Comparison of ENCODE assay signal across 29 cellular contexts in genomic region chr12:129672110-129672509, GRCh38.
DNase-seq lines count a peak whose midpoint lies in the region; FAIRE-seq and TF ChIP-seq lines count a peak whose summit lies in the region.
"Had no signal": no experiment of that assay in that cellular context is flagged by ENCODE, and none has a peak within 500 bp of the region (broad histone marks: within the 10 kb centered on the region; RNA-seq: fewer than 3 reads in every experiment).

No MANE protein-coding gene starts in this region.

- no peak for TF ChIP-seq CTCF in esophagus muscularis mucosa (IDR thresholded peaks at IDR 0.05)

- no peak for TF ChIP-seq EP300 in esophagus muscularis mucosa (IDR thresholded peaks at IDR 0.05)

- DNase-seq in esophagus muscularis mucosa (ENCODE audit: extremely low spot score) (peak; percentile 90), GM12891 (ENCODE audit: insufficient read length, low spot score) (no peak)
- DNase-seq: 8988T; ACHN; AML-193; BE2C; C1 segment of cervical spinal cord; Caco-2; Calu3; CD4-positive, alpha-beta memory T cell; CD4-positive, alpha-beta T cell; CD4-positive, CD25-positive, alpha-beta regulatory T cell; CD8-positive, alpha-beta memory T cell; CD8-positive, alpha-beta T cell; COR-L47; DMS 273 treated with DMSO at 0.1 percent for 48 hours; DMS153; DMS53; DMS79; DMS79 treated with DMSO at 0.1 percent for 48 hours; DND-41; EL had no signal

- TF ChIP-seq POLR2A in esophagus muscularis mucosa (IDR thresholded peaks at IDR 0.05; ENCODE audit: low read depth) = no peak
- TF ChIP-seq POLR2A in GM12891 (IDR thresholded peaks at IDR 0.05; ENCODE audit: low read depth, low read length) = no peak

- H3K27me3 ChIP-seq in esophagus muscularis mucosa = peaks cover 0 to 5% (median 0%) of the 10 kb centered on the region in 4 donors
- H3K27me3 ChIP-seq: BE2C; BLaER1; BLaER1 treated with 17β-estradiol and CSF1 and Interleukin-3, amounts not matched to agents 10 nM and 100 nM had no signal

- H3K4me1 ChIP-seq in esophagus muscularis mucosa = no peaks in the 10 kb centered on the region
- H3K4me1 ChIP-seq: A549; BE2C; BLaER1; BLaER1 treated with 17β-estradiol and CSF1 and Interleukin-3, amounts not matched to agents 10 nM and 100 nM; Caco-2 had no signal

- H3K27ac ChIP-seq in esophagus muscularis mucosa (replicated peaks in 1 of 4) = no peak overlapping the region
- H3K27ac ChIP-seq: 22Rv1; A549; BLaER1; BLaER1 treated with 17β-estradiol and CSF1 and Interleukin-3, amounts not matched to agents 10 nM and 100 nM; C4-2B had no signal

- FAIRE-seq in GM12891 (lab: Jason Lieb, UNC) = no peak
- FAIRE-seq: A204.1, A549, D721Med had no signal

- no peak overlapping the region for H3K4me3 ChIP-seq in esophagus muscularis mucosa
- H3K4me3 ChIP-seq: A549; BLaER1; BLaER1 treated with 17β-estradiol and CSF1 and Interleukin-3, amounts not matched to agents 10 nM and 100 nM had no signal

- no peaks in the 10 kb centered on the region for H3K9me3 ChIP-seq in esophagus muscularis mucosa
- H3K9me3 ChIP-seq: A549, BE2C, BLaER1 had no signal

- H3K36me3 ChIP-seq in esophagus muscularis mucosa = no peaks in the 10 kb centered on the region
- H3K36me3 ChIP-seq: BE2C; BLaER1; BLaER1 treated with 17β-estradiol and CSF1 and Interleukin-3, amounts not matched to agents 10 nM and 100 nM had no signal

- WGBS in esophagus muscularis mucosa = 67% methylated on average over 8 of the region's 8 CpGs

- intact Hi-C loops in esophagus muscularis mucosa (cut with DNase I) = no loop called here

TF ChIP-seq in GM12891, 5 proteins besides CTCF, POLR2A, EP300 and RAD21:
- TF ChIP-seq PAX5 (IDR thresholded peaks at IDR 0.05; ENCODE audit: insufficient read depth, low read length, severe bottlenecking) (no peak), SPI1 (IDR thresholded peaks at IDR 0.05; ENCODE audit: low read depth, low read length) (no peak), POU2F2 (IDR thresholded peaks at IDR 0.05; ENCODE audit: low read depth, low read length) (no peak), POLR2AphosphoS5 (IDR thresholded peaks at IDR 0.05; ENCODE audit: low read depth, low read length) (no peak), TAF1 (IDR thresholded peaks at IDR 0.05; ENCODE audit: low read depth, low read length) (no peak)
